Comparison of ENCODE assay signal across 8 cellular contexts in the genomic region with DNA sequence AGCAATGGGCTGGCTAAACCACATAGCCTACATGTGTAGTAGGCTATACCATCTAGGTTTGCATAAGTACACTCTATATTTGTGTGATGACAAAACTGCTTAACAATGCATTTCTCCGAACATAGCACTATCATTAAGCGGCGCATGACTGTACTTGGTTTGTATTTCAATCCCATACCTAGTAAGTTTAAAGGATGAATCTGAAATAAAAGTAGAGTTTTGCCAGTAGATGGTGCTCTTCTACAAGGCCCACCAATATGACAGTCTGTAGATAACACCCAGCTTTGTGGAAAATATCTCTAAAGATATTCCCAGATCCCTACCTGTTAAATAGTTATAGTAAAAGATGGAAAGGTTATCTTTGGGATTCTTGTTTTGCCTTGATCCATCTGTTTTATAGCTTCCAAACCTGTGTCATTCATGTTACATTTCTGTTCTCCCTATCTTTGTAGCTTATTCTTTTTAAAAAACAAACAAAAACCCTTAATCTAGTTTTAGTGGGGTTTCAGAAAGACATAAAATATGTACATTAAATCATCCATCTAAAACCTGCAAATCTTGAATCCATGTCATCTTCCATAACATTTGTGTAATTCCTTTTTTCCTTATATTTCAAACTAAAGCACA. TPM values are rescaled to one million over a fixed set of nuclear protein-coding genes. Genes with fewer than 3 reads are reported as not detected.
DNase-seq lines count a peak whose midpoint lies in the region; ATAC-seq and TF ChIP-seq lines count a peak whose summit lies in the region.

No MANE protein-coding gene starts in this region.

- H3K9me3 Mint-ChIP-seq in chondrocyte (ENCODE audit: low read depth) = no peaks in the 10 kb centered on the region
- no peaks in the 10 kb centered on the region for H3K9me3 Mint-ChIP-seq in memory B cell

- DNase-seq in DMS53 (lab: John Stamatoyannopoulos, UW) (peak; percentile 72), NOMO-1 treated with dmso at 0.1 percent for 144 hours (lab: John Stamatoyannopoulos, UW; ENCODE audit: unreplicated experiment) (peak; percentile 29), chondrocyte (ENCODE audit: low spot score) (no peak), memory B cell (ENCODE audit: low spot score in 2 of 2) (no peak), occipital lobe (lab: John Stamatoyannopoulos, UW) (no peak)
- DNase-seq in stimulated activated CD4-positive, alpha-beta T cell treated with anti-CD3 and anti-CD28 coated beads, Interleukin-12 subunit alpha, Interleukin-12 subunit beta, amount 100 ng/mL, for 4 hours = no peak

- H3K27me3 Mint-ChIP-seq in chondrocyte (ENCODE audit: low read depth) (no peaks in the 10 kb centered on the region), memory B cell (no peaks in the 10 kb centered on the region)

- H3K27ac Mint-ChIP-seq in chondrocyte (ENCODE audit: unreplicated experiment) (no peak overlapping the region), memory B cell (no peak overlapping the region)

- H3K36me3 Mint-ChIP-seq in chondrocyte (ENCODE audit: low read depth) = peaks cover 10% of the 10 kb centered on the region
- peaks cover 18% of the 10 kb centered on the region for H3K36me3 Mint-ChIP-seq in memory B cell

- H3K4me3 Mint-ChIP-seq in chondrocyte (ENCODE audit: unreplicated experiment) (no peak overlapping the region), memory B cell (no peak overlapping the region)

- peaks cover 8% of the 10 kb centered on the region for H3K4me1 Mint-ChIP-seq in chondrocyte (ENCODE audit: low read depth)
- peaks cover 8% of the 10 kb centered on the region for H3K4me1 Mint-ChIP-seq in memory B cell

- ATAC-seq in GM19452 (IDR thresholded peaks at IDR 0.05; ENCODE audit: unreplicated experiment) (peak; percentile 60), HG03460 (IDR thresholded peaks at IDR 0.05; ENCODE audit: unreplicated experiment) (peak; percentile 49), memory B cell (ENCODE audit: low read depth) (peak; percentile 57)

- TF ChIP-seq CTCF in chondrocyte (IDR thresholded peaks at IDR 0.05) = peak; percentile 90

RNA-seq across cellular contexts. Expression of gene ZBTB41, which starts 20.7 kb away (rescaled TPM):
- total RNA-seq in chondrocyte = 15.2 to 15.9 TPM (median 15.4 TPM) in 3 replicates
- total RNA-seq in occipital lobe = 114 TPM

RNA-seq across cellular contexts. Expression of gene ASPM, which starts 33.9 kb away (rescaled TPM):
- total RNA-seq in chondrocyte = 4.7 to 7.2 TPM (median 6.6 TPM) in 3 replicates
- 8.9 TPM for total RNA-seq in occipital lobe

Comparison
In these comparisons a context has a peak if more than half of its experiments do, and no peak if none do; other contexts are left out.
1. DNase-seq: peak in DMS53 (single experiment) and NOMO-1 treated with dmso at 0.1 percent for 144 hours (single experiment); none in chondrocyte (single experiment), memory B cell (0 of 2), stimulated activated CD4-positive, alpha-beta T cell treated with anti-CD3 and anti-CD28 coated beads, Interleukin-12 subunit alpha, Interleukin-12 subunit beta, amount 100 ng/mL, for 4 hours (single experiment) and occipital lobe (single experiment).
2. Peak in every context shown above with its lines, with median percentiles within 50 percentile points of each other: ATAC-seq.